ENCODE assay signal across 8 cellular contexts in the genomic region with DNA sequence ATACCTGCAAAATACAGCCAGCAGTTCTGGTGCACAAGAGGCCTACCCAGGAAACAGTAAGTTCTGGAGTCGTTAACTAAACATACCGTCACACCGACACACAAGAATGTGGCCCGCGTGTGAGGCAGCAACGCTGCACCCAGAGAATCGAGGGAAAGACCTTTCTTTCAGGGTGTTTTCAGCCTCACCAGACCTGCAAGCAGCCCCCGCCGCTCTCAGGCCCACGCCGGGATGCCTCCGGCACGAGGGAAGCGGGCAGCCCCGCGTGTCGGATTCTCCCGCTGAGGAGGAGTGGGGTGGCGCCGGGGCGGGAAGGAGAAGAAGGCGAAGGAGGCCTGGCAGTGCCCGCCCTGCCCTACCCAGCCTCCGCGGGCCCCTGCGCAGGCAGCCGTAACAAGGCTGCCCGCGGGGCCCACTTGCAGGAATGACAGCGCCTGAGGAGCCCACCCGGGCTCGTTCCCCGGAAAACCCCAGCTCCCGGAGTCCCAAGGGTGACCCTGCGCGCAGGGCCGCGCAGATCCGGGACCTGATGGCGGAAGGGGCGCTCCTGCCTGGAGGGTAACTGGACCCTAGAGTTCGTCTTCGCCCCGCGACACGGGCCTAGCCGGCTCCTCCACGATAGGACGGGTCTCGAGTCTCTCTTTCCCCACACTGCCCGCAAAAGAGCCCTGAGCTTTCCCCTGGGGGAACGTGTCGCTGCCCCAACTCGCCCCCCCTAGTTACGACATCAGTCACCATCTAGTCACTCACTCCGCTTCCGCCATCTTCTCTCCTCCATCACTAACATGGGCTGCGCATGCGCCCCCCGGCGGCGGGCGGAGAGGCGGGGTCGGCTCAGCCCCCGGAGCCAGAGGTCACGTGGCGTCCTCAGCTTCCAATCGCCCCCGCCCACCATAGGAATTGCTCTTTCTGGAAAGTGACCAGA. TPM values are rescaled to one million over a fixed set of nuclear protein-coding genes. Genes with fewer than 3 reads are reported as not detected.
DNase-seq lines count a peak whose midpoint lies in the region; ATAC-seq, FAIRE-seq and TF ChIP-seq lines count a peak whose summit lies in the region.

A gene with protein sequence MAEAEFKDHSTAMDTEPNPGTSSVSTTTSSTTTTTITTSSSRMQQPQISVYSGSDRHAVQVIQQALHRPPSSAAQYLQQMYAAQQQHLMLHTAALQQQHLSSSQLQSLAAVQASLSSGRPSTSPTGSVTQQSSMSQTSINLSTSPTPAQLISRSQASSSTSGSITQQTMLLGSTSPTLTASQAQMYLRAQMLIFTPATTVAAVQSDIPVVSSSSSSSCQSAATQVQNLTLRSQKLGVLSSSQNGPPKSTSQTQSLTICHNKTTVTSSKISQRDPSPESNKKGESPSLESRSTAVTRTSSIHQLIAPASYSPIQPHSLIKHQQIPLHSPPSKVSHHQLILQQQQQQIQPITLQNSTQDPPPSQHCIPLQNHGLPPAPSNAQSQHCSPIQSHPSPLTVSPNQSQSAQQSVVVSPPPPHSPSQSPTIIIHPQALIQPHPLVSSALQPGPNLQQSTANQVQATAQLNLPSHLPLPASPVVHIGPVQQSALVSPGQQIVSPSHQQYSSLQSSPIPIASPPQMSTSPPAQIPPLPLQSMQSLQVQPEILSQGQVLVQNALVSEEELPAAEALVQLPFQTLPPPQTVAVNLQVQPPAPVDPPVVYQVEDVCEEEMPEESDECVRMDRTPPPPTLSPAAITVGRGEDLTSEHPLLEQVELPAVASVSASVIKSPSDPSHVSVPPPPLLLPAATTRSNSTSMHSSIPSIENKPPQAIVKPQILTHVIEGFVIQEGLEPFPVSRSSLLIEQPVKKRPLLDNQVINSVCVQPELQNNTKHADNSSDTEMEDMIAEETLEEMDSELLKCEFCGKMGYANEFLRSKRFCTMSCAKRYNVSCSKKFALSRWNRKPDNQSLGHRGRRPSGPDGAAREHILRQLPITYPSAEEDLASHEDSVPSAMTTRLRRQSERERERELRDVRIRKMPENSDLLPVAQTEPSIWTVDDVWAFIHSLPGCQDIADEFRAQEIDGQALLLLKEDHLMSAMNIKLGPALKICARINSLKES (minus strand): TSS at position 782 of the 925 bp plus-strand sequence. CDS start 18 bp downstream, at position 764.

- H3K4me3 ChIP-seq in Caco-2 (ENCODE audit: low read depth, low read length): peak within 1 kb of the TSS; percentile 54
- H3K4me3 ChIP-seq in effector memory CD4-positive, alpha-beta T cell (ENCODE audit: insufficient read depth, low read depth, low read length, poor library complexity, severe bottlenecking): peak within 1 kb of the TSS; percentile 76

- no peaks in the 10 kb centered on the region for H3K9me3 Mint-ChIP-seq in Caco-2 (ENCODE audit: unreplicated experiment)

- DNase-seq in Caco-2: peak; percentile 93 to 95
- peak; percentile 98 for DNase-seq in HTR-8/SVneo (ENCODE audit: insufficient read length, low spot score)
- DNase-seq in NOMO-1 treated with DMSO at 0.1 percent for 48 hours (lab: John Stamatoyannopoulos, UW; ENCODE audit: unreplicated experiment): peak; percentile 95
- peak; percentile 88 to 89 for DNase-seq in activated CD8-positive, alpha-beta memory T cell treated with anti-CD3 and anti-CD28 coated beads for 4 hours (ENCODE audit: low read depth in 2 of 2)
- peak; percentile 84 to 87 (median 87) for DNase-seq in effector memory CD4-positive, alpha-beta T cell
- peak; percentile 95 for DNase-seq in medulla oblongata (ENCODE audit: extremely low spot score)
- peak; percentile 86 to 90 (median 88) for DNase-seq in stimulated activated CD4-positive, alpha-beta T cell treated with anti-CD3 and anti-CD28 coated beads, TNF-alpha, amount 100 ng/mL, for 48 hours (ENCODE audit: low read depth in 3 of 3)

- no peaks in the 10 kb centered on the region for H3K27me3 Mint-ChIP-seq in Caco-2 (ENCODE audit: insufficient read depth, unreplicated experiment)

- H3K27ac Mint-ChIP-seq in Caco-2 (ENCODE audit: unreplicated experiment): peak within 1 kb of the TSS; percentile 97

- TF ChIP-seq CTCF in Caco-2 (IDR thresholded peaks at IDR 0.05; ENCODE audit: insufficient read depth in 1 of 2, low read depth in 1 of 2, low read length in 1 of 2, severe bottlenecking in 1 of 2, unreplicated experiment in 1 of 2): peak in 1 of 2 experiments; percentile 8

- H3K4me1 Mint-ChIP-seq in Caco-2 (ENCODE audit: low read depth, unreplicated experiment): peaks cover 12% of the 10 kb centered on the region

- peak within 1 kb of the TSS; percentile 95 for H3K4me3 Mint-ChIP-seq in Caco-2 (ENCODE audit: unreplicated experiment)

- intact Hi-C loops in Caco-2 (cut with micrococcal nuclease; ENCODE audit: unreplicated experiment): loop anchor here (1.0 to 10.0 kb wide), 3 partner anchors 41 to 176 kb away; a partner anchor contains a TSS

- H3K9me3 ChIP-seq in Caco-2: no peaks in the 10 kb centered on the region
- H3K9me3 ChIP-seq in effector memory CD4-positive, alpha-beta T cell (ENCODE audit: control insufficient read depth, low read length): no peaks in the 10 kb centered on the region

- H3K27me3 ChIP-seq in Caco-2 (replicated peaks; ENCODE audit: control insufficient read depth, insufficient read depth, low read length): no peaks in the 10 kb centered on the region
- no peaks in the 10 kb centered on the region for H3K27me3 ChIP-seq in effector memory CD4-positive, alpha-beta T cell (replicated peaks; ENCODE audit: control insufficient read depth, insufficient read depth, low read length, poor library complexity, severe bottlenecking)

- BruUV-seq in Caco-2 (replicated peaks; lab: Mats Ljungman, UMichigan): no TSS peak

- FAIRE-seq in HTR-8/SVneo (lab: Jason Lieb, UNC): peak; percentile 67

- CTCF ChIA-PET in Caco-2 (lab: Charles Lee): interaction anchor here (0.6 kb wide), 1 partner anchor 349 kb away, joined by 4 read pairs; no protein-coding TSS in a partner anchor

- H3K36me3 Mint-ChIP-seq in Caco-2 (ENCODE audit: insufficient read depth, unreplicated experiment): peaks cover 35% of the 10 kb centered on the region

- H3K4me1 ChIP-seq in Caco-2: peaks cover 10% of the 10 kb centered on the region
- peaks cover 23% of the 10 kb centered on the region for H3K4me1 ChIP-seq in effector memory CD4-positive, alpha-beta T cell (ENCODE audit: control insufficient read depth, insufficient read depth, low read length, poor library complexity, severe bottlenecking)

- POLR2A ChIA-PET in Caco-2 (lab: Charles Lee): no interaction called here

- H3K27ac ChIP-seq in effector memory CD4-positive, alpha-beta T cell (ENCODE audit: insufficient read depth, low read length, poor library complexity, severe bottlenecking): peak within 1 kb of the TSS; percentile 98

- H3K36me3 ChIP-seq in Caco-2 (ENCODE audit: control insufficient read depth, insufficient read depth, low read length): no peaks in the 10 kb centered on the region
- H3K36me3 ChIP-seq in effector memory CD4-positive, alpha-beta T cell (ENCODE audit: control insufficient read depth, insufficient read depth, low read length): peaks cover 17% of the 10 kb centered on the region

- ATAC-seq in GM21381 (IDR thresholded peaks at IDR 0.05; ENCODE audit: unreplicated experiment): peak; percentile 79

RNA-seq across cellular contexts. Expression of the gene that starts here (rescaled TPM):
- total RNA-seq in Caco-2 (2022): 29.8 and 37.7 TPM in 2 replicates

Comparison
In these comparisons a context has a peak if more than half of its experiments do, and no peak if none do; other contexts are left out.
1. Peak in every context shown above with its lines: DNase-seq, ATAC-seq, H3K4me3 ChIP-seq and H3K27ac ChIP-seq.